ENCODE assay signal across 15 cellular contexts in genomic region chr15:27486676-27487290, GRCh38.
A peak's percentile ranks its signal among the peaks of the same experiment; 100 is the strongest.
DNase-seq lines count a peak whose midpoint lies in the region; ATAC-seq and TF ChIP-seq lines count a peak whose summit lies in the region.
"Had no signal": no experiment of that assay in that cellular context is flagged by ENCODE, and none has a peak within 500 bp of the region (broad histone marks: within the 10 kb centered on the region; RNA-seq: fewer than 3 reads in every experiment).

No MANE protein-coding gene starts in this region.

- intact Hi-C loops in right cardiac atrium (cut with DNase I) = no loop called here

- no peak overlapping the region for H3K4me3 ChIP-seq in right cardiac atrium (ENCODE audit: low read length)
- H3K4me3 ChIP-seq: GM23338 had no signal

- DNase-seq in DMS153 (lab: John Stamatoyannopoulos, UW) (peak; percentile 69), NCI-H1930 (lab: John Stamatoyannopoulos, UW) (peak; percentile 3 to 5), NCI-H748 (lab: John Stamatoyannopoulos, UW; ENCODE audit: unreplicated experiment) (peak; percentile 76), foreskin keratinocyte (peak in 1 of 2 donors; percentile 59), right cardiac atrium (no peak)
- DNase-seq: Calu3; CD4-positive, alpha-beta memory T cell; DND-41; PC-3; T-helper 17 cell had no signal

- peak; percentile 20 for ATAC-seq in foreskin keratinocyte
- no peak for ATAC-seq in HG03571 (IDR thresholded peaks at IDR 0.05; ENCODE audit: unreplicated experiment)
- no peak for ATAC-seq in GM21515 (IDR thresholded peaks at IDR 0.05; ENCODE audit: unreplicated experiment)
- ATAC-seq in right cardiac atrium = no peak
- ATAC-seq: GM23338, HCT116, PC-3, T-helper 17 cell had no signal

- peaks cover 10% of the 10 kb centered on the region for H3K4me1 ChIP-seq in foreskin keratinocyte
- no peaks in the 10 kb centered on the region for H3K4me1 ChIP-seq in right cardiac atrium (ENCODE audit: control insufficient read depth, insufficient read depth, low read length)

- no peak for TF ChIP-seq CTCF in foreskin keratinocyte (conservative IDR thresholded peaks at IDR 0.05)

- H3K9me3 ChIP-seq in right cardiac atrium (ENCODE audit: control insufficient read depth, low read length) = no peaks in the 10 kb centered on the region

- 52% methylated on average over 4 of the region's 4 CpGs for WGBS in right cardiac atrium

- H3K27me3 ChIP-seq in foreskin keratinocyte (no peaks in the 10 kb centered on the region), right cardiac atrium (ENCODE audit: control insufficient read depth, insufficient read depth) (no peaks in the 10 kb centered on the region)

- H3K27ac ChIP-seq in foreskin keratinocyte (no peak overlapping the region), right cardiac atrium (ENCODE audit: low read length) (no peak overlapping the region)
- H3K27ac ChIP-seq: RWPE1 had no signal

Comparison
In these comparisons a context has a peak if more than half of its experiments do, and no peak if none do; other contexts are left out.
1. DNase-seq: peak in DMS153 (single experiment), NCI-H1930 (2 of 2) and NCI-H748 (single experiment); none in right cardiac atrium (0 of 3).